In the genomic region with DNA sequence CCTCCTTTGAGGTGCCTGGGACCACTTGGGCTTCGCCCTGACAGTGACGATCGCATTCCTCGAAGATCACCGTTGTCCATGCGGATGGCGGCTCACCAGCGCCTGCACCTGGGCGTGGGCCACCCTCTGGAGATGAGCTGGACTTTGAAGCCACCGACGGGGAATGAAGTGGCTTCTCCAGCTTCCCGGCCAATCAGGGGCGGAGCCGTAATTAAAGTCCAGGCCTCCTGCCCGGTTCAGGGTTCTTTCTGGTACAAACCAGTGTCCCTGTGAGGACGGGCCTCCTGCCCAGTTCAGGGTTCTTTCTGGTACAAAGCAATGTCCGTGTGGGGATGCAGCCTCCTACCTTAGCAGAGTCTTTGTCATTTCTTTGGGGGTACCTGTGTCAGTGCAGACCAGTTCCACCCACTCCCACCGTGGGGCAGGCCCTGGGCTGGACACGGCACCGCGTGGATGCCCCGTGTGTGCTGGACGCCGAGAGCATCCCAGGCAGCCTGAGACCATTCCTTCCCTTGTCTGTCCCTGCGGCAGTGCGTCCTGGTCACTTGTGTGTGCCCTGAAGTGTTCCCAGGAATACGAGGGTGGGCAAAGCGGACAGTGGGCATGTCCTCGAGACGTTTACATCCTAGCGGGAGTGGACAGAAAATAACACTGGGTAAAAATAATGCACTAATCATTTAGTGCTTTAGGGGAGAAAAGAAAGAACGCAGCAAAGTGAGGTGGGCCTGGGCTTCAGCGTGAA, we compare ENCODE assay signal across 1 cellular context.
TF ChIP-seq lines count a peak whose summit lies in the region.

No MANE protein-coding gene starts in this region.

TF ChIP-seq in H1, 55 proteins besides CTCF, POLR2A, EP300 and RAD21 (continued from another document):
- TF ChIP-seq, protein P1, sequence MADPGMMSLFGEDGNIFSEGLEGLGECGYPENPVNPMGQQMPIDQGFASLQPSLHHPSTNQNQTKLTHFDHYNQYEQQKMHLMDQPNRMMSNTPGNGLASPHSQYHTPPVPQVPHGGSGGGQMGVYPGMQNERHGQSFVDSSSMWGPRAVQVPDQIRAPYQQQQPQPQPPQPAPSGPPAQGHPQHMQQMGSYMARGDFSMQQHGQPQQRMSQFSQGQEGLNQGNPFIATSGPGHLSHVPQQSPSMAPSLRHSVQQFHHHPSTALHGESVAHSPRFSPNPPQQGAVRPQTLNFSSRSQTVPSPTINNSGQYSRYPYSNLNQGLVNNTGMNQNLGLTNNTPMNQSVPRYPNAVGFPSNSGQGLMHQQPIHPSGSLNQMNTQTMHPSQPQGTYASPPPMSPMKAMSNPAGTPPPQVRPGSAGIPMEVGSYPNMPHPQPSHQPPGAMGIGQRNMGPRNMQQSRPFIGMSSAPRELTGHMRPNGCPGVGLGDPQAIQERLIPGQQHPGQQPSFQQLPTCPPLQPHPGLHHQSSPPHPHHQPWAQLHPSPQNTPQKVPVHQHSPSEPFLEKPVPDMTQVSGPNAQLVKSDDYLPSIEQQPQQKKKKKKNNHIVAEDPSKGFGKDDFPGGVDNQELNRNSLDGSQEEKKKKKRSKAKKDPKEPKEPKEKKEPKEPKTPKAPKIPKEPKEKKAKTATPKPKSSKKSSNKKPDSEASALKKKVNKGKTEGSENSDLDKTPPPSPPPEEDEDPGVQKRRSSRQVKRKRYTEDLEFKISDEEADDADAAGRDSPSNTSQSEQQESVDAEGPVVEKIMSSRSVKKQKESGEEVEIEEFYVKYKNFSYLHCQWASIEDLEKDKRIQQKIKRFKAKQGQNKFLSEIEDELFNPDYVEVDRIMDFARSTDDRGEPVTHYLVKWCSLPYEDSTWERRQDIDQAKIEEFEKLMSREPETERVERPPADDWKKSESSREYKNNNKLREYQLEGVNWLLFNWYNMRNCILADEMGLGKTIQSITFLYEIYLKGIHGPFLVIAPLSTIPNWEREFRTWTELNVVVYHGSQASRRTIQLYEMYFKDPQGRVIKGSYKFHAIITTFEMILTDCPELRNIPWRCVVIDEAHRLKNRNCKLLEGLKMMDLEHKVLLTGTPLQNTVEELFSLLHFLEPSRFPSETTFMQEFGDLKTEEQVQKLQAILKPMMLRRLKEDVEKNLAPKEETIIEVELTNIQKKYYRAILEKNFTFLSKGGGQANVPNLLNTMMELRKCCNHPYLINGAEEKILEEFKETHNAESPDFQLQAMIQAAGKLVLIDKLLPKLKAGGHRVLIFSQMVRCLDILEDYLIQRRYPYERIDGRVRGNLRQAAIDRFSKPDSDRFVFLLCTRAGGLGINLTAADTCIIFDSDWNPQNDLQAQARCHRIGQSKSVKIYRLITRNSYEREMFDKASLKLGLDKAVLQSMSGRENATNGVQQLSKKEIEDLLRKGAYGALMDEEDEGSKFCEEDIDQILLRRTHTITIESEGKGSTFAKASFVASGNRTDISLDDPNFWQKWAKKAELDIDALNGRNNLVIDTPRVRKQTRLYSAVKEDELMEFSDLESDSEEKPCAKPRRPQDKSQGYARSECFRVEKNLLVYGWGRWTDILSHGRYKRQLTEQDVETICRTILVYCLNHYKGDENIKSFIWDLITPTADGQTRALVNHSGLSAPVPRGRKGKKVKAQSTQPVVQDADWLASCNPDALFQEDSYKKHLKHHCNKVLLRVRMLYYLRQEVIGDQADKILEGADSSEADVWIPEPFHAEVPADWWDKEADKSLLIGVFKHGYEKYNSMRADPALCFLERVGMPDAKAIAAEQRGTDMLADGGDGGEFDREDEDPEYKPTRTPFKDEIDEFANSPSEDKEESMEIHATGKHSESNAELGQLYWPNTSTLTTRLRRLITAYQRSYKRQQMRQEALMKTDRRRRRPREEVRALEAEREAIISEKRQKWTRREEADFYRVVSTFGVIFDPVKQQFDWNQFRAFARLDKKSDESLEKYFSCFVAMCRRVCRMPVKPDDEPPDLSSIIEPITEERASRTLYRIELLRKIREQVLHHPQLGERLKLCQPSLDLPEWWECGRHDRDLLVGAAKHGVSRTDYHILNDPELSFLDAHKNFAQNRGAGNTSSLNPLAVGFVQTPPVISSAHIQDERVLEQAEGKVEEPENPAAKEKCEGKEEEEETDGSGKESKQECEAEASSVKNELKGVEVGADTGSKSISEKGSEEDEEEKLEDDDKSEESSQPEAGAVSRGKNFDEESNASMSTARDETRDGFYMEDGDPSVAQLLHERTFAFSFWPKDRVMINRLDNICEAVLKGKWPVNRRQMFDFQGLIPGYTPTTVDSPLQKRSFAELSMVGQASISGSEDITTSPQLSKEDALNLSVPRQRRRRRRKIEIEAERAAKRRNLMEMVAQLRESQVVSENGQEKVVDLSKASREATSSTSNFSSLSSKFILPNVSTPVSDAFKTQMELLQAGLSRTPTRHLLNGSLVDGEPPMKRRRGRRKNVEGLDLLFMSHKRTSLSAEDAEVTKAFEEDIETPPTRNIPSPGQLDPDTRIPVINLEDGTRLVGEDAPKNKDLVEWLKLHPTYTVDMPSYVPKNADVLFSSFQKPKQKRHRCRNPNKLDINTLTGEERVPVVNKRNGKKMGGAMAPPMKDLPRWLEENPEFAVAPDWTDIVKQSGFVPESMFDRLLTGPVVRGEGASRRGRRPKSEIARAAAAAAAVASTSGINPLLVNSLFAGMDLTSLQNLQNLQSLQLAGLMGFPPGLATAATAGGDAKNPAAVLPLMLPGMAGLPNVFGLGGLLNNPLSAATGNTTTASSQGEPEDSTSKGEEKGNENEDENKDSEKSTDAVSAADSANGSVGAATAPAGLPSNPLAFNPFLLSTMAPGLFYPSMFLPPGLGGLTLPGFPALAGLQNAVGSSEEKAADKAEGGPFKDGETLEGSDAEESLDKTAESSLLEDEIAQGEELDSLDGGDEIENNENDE (IDR thresholded peaks at IDR 0.05; ENCODE audit: insufficient replicate concordance, low read length): no peak
- TF ChIP-seq JUND (IDR thresholded peaks at IDR 0.05; ENCODE audit: low read length) (no peak), SRF (IDR thresholded peaks at IDR 0.05; ENCODE audit: low read depth, low read length) (no peak), RBBP5 (IDR thresholded peaks at IDR 0.05; ENCODE audit: borderline replicate concordance, low read depth, low read length) (no peak), YY1 (IDR thresholded peaks at IDR 0.05; ENCODE audit: low read depth, low read length) (no peak), ZNF274 (IDR thresholded peaks at IDR 0.05; ENCODE audit: borderline replicate concordance, extremely low read depth, low read length) (no peak), BCL11A (IDR thresholded peaks at IDR 0.05; ENCODE audit: low read depth in 2 of 2, low read length in 2 of 2) (no peak), SUZ12 (IDR thresholded peaks at IDR 0.05; ENCODE audit: low read length) (no peak), HDAC2 (IDR thresholded peaks at IDR 0.05; ENCODE audit: borderline replicate concordance in 1 of 2, low read depth in 2 of 2, low read length in 2 of 2) (no peak), MAFK (IDR thresholded peaks at IDR 0.05; ENCODE audit: low read depth, low read length) (no peak), TBP (IDR thresholded peaks at IDR 0.05; ENCODE audit: low read depth, low read length) (no peak), CTBP2 (IDR thresholded peaks at IDR 0.05; ENCODE audit: borderline replicate concordance, insufficient read depth, insufficient read length, low read length) (no peak)
TF ChIP-seq in H1: peak in this region for 0.
